Comparison of ENCODE assay signal across 1 cellular context in the genomic region with DNA sequence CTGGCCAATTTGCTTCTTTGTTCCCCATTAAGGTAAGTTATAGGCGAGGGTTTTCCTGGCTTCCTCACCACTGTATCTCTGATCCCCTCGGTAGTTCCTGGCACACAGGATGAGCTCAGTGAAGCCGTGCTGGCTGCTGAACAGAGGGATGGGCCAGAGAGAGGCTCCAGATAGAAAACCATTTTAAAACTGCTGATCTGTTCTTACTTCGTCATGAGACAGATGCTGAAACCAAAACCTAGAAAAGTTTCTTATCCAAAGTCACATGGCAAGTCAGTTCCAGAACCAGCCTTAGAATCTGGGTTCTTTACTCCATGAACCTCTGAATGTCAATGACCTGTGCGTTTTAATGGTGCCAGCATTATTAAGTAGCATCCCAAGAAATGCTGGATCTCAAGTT.
TF ChIP-seq lines count a peak whose summit lies in the region.

No MANE protein-coding gene starts in this region.

TF ChIP-seq in HepG2, 621 proteins besides CTCF, POLR2A, EP300 and RAD21 (continued from another document):
- TF ChIP-seq, protein P1, sequence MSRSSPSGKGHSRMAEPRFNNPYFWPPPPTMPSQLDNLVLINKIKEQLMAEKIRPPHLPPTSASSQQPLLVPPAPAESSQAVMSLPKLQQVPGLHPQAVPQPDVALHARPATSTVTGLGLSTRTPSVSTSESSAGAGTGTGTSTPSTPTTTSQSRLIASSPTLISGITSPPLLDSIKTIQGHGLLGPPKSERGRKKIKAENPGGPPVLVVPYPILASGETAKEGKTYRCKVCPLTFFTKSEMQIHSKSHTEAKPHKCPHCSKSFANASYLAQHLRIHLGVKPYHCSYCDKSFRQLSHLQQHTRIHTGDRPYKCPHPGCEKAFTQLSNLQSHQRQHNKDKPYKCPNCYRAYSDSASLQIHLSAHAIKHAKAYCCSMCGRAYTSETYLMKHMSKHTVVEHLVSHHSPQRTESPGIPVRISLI (CRISPR knock-in tag; IDR thresholded peaks at IDR 0.05; ENCODE audit: borderline replicate concordance): no peak
- TF ChIP-seq, protein P2, sequence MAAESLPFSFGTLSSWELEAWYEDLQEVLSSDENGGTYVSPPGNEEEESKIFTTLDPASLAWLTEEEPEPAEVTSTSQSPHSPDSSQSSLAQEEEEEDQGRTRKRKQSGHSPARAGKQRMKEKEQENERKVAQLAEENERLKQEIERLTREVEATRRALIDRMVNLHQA (CRISPR knock-in tag; IDR thresholded peaks at IDR 0.05): no peak
